15 cellular contexts compared by ENCODE assay signal in genomic region chr3:77815467-77815866, GRCh38.
DNase-seq lines count a peak whose midpoint lies in the region; ATAC-seq and TF ChIP-seq lines count a peak whose summit lies in the region.
"Had no signal": no experiment of that assay in that cellular context is flagged by ENCODE, and none has a peak within 500 bp of the region (broad histone marks: within the 10 kb centered on the region; RNA-seq: fewer than 3 reads in every experiment).

No MANE protein-coding gene starts in this region.

- no peak for TF ChIP-seq EP300 in suprapubic skin (IDR thresholded peaks at IDR 0.05)

- H3K4me1 ChIP-seq in A673 (ENCODE audit: insufficient read depth, low read length, poor library complexity, severe bottlenecking) = peaks cover 9% of the 10 kb centered on the region
- H3K4me1 ChIP-seq in OCI-LY3 (ENCODE audit: low read length) = peaks cover 4% of the 10 kb centered on the region; the same call in 1 of the 2 replicates
- no peaks in the 10 kb centered on the region for H3K4me1 ChIP-seq in suprapubic skin

- no TSS peak for BruUV-seq in A673 (replicated peaks; lab: Mats Ljungman, UMichigan)

- CTCF ChIA-PET in A673 (lab: Charles Lee) = no interaction called here

- H3K4me2 ChIP-seq in OCI-LY3 (ENCODE audit: low read length) = peak overlapping the region; percentile 61

- 89% methylated on average over 2 of the region's 2 CpGs for WGBS in suprapubic skin

- peak overlapping the region; percentile 97 for H2AFZ ChIP-seq in OCI-LY3 (ENCODE audit: low read depth, low read length)

- H3K9me3 Mint-ChIP-seq in stimulated activated naive B cell treated with anti-CD40 and anti-IgM and Interleukin-4, amounts not matched to agents 10 μg/mL and 1 μg/mL and 100 μg/mL, for 72 hours = peaks cover 0 to 7% of the 10 kb centered on the region in 2 donors
- H3K9me3 Mint-ChIP-seq in activated T-helper 17 cell treated with anti-CD3 and anti-CD28 coated beads, Interleukin-2, amount 50 U/mL, for 72 hours = peaks cover 11% of the 10 kb centered on the region
- H3K9me3 Mint-ChIP-seq: activated naive CD4-positive, alpha-beta T cell treated with anti-CD3 and anti-CD28 coated beads, Interleukin-2, amount 10 ng/mL, durations not matched to agents 7 days and 5 days had no signal

- H3K27me3 ChIP-seq in A673 (replicated peaks; ENCODE audit: insufficient read depth, low read depth, low read length, poor library complexity) (no peaks in the 10 kb centered on the region), OCI-LY3 (ENCODE audit: low read depth, low read length) (no peaks in the 10 kb centered on the region), suprapubic skin (no peaks in the 10 kb centered on the region)

- H3K27me3 Mint-ChIP-seq in stimulated activated naive B cell treated with anti-CD40 and anti-IgM and Interleukin-4, amounts not matched to agents 10 μg/mL and 1 μg/mL and 100 μg/mL, for 72 hours = no peaks in the 10 kb centered on the region
- no peaks in the 10 kb centered on the region for H3K27me3 Mint-ChIP-seq in activated T-helper 17 cell treated with anti-CD3 and anti-CD28 coated beads, Interleukin-2, amount 50 U/mL, for 72 hours
- H3K27me3 Mint-ChIP-seq: activated naive CD4-positive, alpha-beta T cell treated with anti-CD3 and anti-CD28 coated beads, Interleukin-2, amount 10 ng/mL, durations not matched to agents 7 days and 5 days; CD4-positive, alpha-beta T cell; memory B cell had no signal

- H3K27ac ChIP-seq in A673 (ENCODE audit: low read depth, low read length, poor library complexity, severe bottlenecking) = no peak overlapping the region
- H3K27ac ChIP-seq in OCI-LY3 (ENCODE audit: low read length) = no peak overlapping the region
- no peak overlapping the region for H3K27ac ChIP-seq in suprapubic skin

- no peaks in the 10 kb centered on the region for H3K9me3 ChIP-seq in A673 (ENCODE audit: low read depth, low read length, poor library complexity, severe bottlenecking)
- H3K9me3 ChIP-seq in OCI-LY3 (ENCODE audit: insufficient read depth, low read length) = no peaks in the 10 kb centered on the region
- H3K9me3 ChIP-seq in suprapubic skin = no peaks in the 10 kb centered on the region

- no peak overlapping the region for H3K9ac ChIP-seq in OCI-LY3 (ENCODE audit: low read length)

- TF ChIP-seq CTCF in A673 (conservative IDR thresholded peaks at IDR 0.05; ENCODE audit: low read depth, low read length) (peak; percentile 49), OCI-LY3 (IDR thresholded peaks at IDR 0.05; ENCODE audit: low read depth, low read length) (peak; percentile 81), epithelial cell of proximal tubule (conservative IDR thresholded peaks at IDR 0.05; ENCODE audit: low read depth, low read length) (peak; percentile 62), suprapubic skin (IDR thresholded peaks at IDR 0.05) (no peak)

- no peak overlapping the region for H3K4me3 Mint-ChIP-seq in stimulated activated naive B cell treated with anti-CD40 and anti-IgM and Interleukin-4, amounts not matched to agents 10 μg/mL and 1 μg/mL and 100 μg/mL, for 72 hours
- H3K4me3 Mint-ChIP-seq in activated T-helper 17 cell treated with anti-CD3 and anti-CD28 coated beads, Interleukin-2, amount 50 U/mL, for 72 hours = no peak overlapping the region
- H3K4me3 Mint-ChIP-seq: activated naive CD4-positive, alpha-beta T cell treated with anti-CD3 and anti-CD28 coated beads, Interleukin-2, amount 10 ng/mL, durations not matched to agents 7 days and 5 days; CD4-positive, alpha-beta T cell; memory B cell had no signal

- no peaks in the 10 kb centered on the region for H3K79me2 ChIP-seq in OCI-LY3 (ENCODE audit: low read length)

- intact Hi-C loops in A673 (cut with micrococcal nuclease; ENCODE audit: unreplicated experiment) = no loop called here

- no peak for TF ChIP-seq POLR2A in suprapubic skin (IDR thresholded peaks at IDR 0.05)

- H3K27ac Mint-ChIP-seq in stimulated activated naive B cell treated with anti-CD40 and anti-IgM and Interleukin-4, amounts not matched to agents 10 μg/mL and 1 μg/mL and 100 μg/mL, for 72 hours = no peak overlapping the region
- no peak overlapping the region for H3K27ac Mint-ChIP-seq in activated T-helper 17 cell treated with anti-CD3 and anti-CD28 coated beads, Interleukin-2, amount 50 U/mL, for 72 hours
- H3K27ac Mint-ChIP-seq: activated naive CD4-positive, alpha-beta T cell treated with anti-CD3 and anti-CD28 coated beads, Interleukin-2, amount 10 ng/mL, durations not matched to agents 7 days and 5 days; CD4-positive, alpha-beta T cell; memory B cell had no signal

- H3K4me3 ChIP-seq in A673 (ENCODE audit: low read depth, low read length, poor library complexity, severe bottlenecking) (no peak overlapping the region), OCI-LY3 (ENCODE audit: low read length) (peak overlapping the region; percentile 39; the same call in 1 of the 2 replicates), epithelial cell of proximal tubule (ENCODE audit: low read depth, low read length) (no peak overlapping the region), suprapubic skin (no peak overlapping the region)

- ATAC-seq in stimulated activated naive B cell treated with anti-CD40 and anti-IgM and Interleukin-4, amounts not matched to agents 10 μg/mL and 1 μg/mL and 100 μg/mL, for 72 hours (replicated peaks) = no peak
- no peak for ATAC-seq in activated T-helper 17 cell treated with anti-CD3 and anti-CD28 coated beads, Interleukin-2, amount 50 U/mL, for 72 hours (replicated peaks)

- POLR2A ChIA-PET in A673 (lab: Charles Lee; ENCODE audit: low non-redundant PET) = no interaction called here

- H3K36me3 Mint-ChIP-seq in stimulated activated naive B cell treated with anti-CD40 and anti-IgM and Interleukin-4, amounts not matched to agents 10 μg/mL and 1 μg/mL and 100 μg/mL, for 72 hours = no peaks in the 10 kb centered on the region
- no peaks in the 10 kb centered on the region for H3K36me3 Mint-ChIP-seq in activated T-helper 17 cell treated with anti-CD3 and anti-CD28 coated beads, Interleukin-2, amount 50 U/mL, for 72 hours (ENCODE audit: low read depth)
- H3K36me3 Mint-ChIP-seq: activated naive CD4-positive, alpha-beta T cell treated with anti-CD3 and anti-CD28 coated beads, Interleukin-2, amount 10 ng/mL, durations not matched to agents 7 days and 5 days; memory B cell had no signal

- H3K36me3 ChIP-seq in A673 (ENCODE audit: insufficient read depth, low read length, poor library complexity, severe bottlenecking) (no peaks in the 10 kb centered on the region), OCI-LY3 (replicated peaks; ENCODE audit: low read depth, low read length) (no peaks in the 10 kb centered on the region), suprapubic skin (no peaks in the 10 kb centered on the region)

- H4K20me1 ChIP-seq in OCI-LY3 (ENCODE audit: insufficient read depth, low read length) = no peaks in the 10 kb centered on the region

- DNase-seq in A673 (ENCODE audit: low spot score) (peak; percentile 4), ELR (ENCODE audit: low read depth) (peak; percentile 20), epithelial cell of proximal tubule (ENCODE audit: low read depth) (no peak), suprapubic skin (ENCODE audit: low spot score in 2 of 2) (no peak)
- DNase-seq in stimulated activated naive B cell treated with anti-CD40 and anti-IgM and Interleukin-4, amounts not matched to agents 10 μg/mL and 1 μg/mL and 100 μg/mL, for 72 hours = no peak
- no peak for DNase-seq in central memory CD4-positive, alpha-beta T cell
- DNase-seq: activated CD4-positive, alpha-beta T cell treated with anti-CD3 and anti-CD28 coated beads for 48 hours; activated naive CD4-positive, alpha-beta T cell treated with anti-CD3 and anti-CD28 coated beads, Interleukin-2, amount 10 ng/mL, durations not matched to agents 7 days and 5 days; CD4-positive, alpha-beta T cell; cortex of kidney; NCI-H1930; SIG-M5 had no signal

- H3K4me1 Mint-ChIP-seq in stimulated activated naive B cell treated with anti-CD40 and anti-IgM and Interleukin-4, amounts not matched to agents 10 μg/mL and 1 μg/mL and 100 μg/mL, for 72 hours = no peaks in the 10 kb centered on the region
- no peaks in the 10 kb centered on the region for H3K4me1 Mint-ChIP-seq in activated T-helper 17 cell treated with anti-CD3 and anti-CD28 coated beads, Interleukin-2, amount 50 U/mL, for 72 hours
- H3K4me1 Mint-ChIP-seq: activated naive CD4-positive, alpha-beta T cell treated with anti-CD3 and anti-CD28 coated beads, Interleukin-2, amount 10 ng/mL, durations not matched to agents 7 days and 5 days; memory B cell had no signal

Comparison
In these comparisons a context has a peak if more than half of its experiments do, and no peak if none do; other contexts are left out.
1. DNase-seq: peak in A673 (single experiment) and ELR (single experiment); none in epithelial cell of proximal tubule (single experiment), suprapubic skin (0 of 2), stimulated activated naive B cell treated with anti-CD40 and anti-IgM and Interleukin-4, amounts not matched to agents 10 μg/mL and 1 μg/mL and 100 μg/mL, for 72 hours (single experiment) and central memory CD4-positive, alpha-beta T cell (single experiment).
2. CTCF ChIP-seq: peak in A673 (single experiment), OCI-LY3 (single experiment) and epithelial cell of proximal tubule (single experiment); none in suprapubic skin (0 of 2).